Comparison of ENCODE assay signal across 21 cellular contexts in genomic region chr18:57242285-57242684, GRCh38.
A peak's percentile ranks its signal among the peaks of the same experiment; 100 is the strongest.
DNase-seq lines count a peak whose midpoint lies in the region; ATAC-seq and TF ChIP-seq lines count a peak whose summit lies in the region.
"Had no signal": no experiment of that assay in that cellular context is flagged by ENCODE, and none has a peak within 500 bp of the region (broad histone marks: within the 10 kb centered on the region; RNA-seq: fewer than 3 reads in every experiment).

No MANE protein-coding gene starts in this region.

- WGBS in SK-N-SH (ENCODE audit: low lambda C conversion rate) = 44% methylated on average over 2 of the region's 2 CpGs

- H3K4me3 ChIP-seq in SK-N-SH (ENCODE audit: low read depth in 2 of 2, low read length in 1 of 2) = no peak overlapping the region
- H3K4me3 ChIP-seq: BLaER1 had no signal

- no peak for DNase-seq in SK-N-SH
- DNase-seq in NCI-H2029 treated with DMSO at 0.1 percent for 48 hours (lab: John Stamatoyannopoulos, UW) = peak; percentile 26
- DNase-seq in left lobe of liver (ENCODE audit: low spot score) = peak; percentile 78
- no peak for DNase-seq in iPS-NIHi7 (ENCODE audit: extremely low spot score)
- DNase-seq in activated T-cell treated with anti-CD3 and anti-CD28 coated beads, Interleukin-2, amount 50 U/mL, for 48 hours = no peak
- no peak for DNase-seq in stimulated activated CD8-positive, alpha-beta memory T cell treated with anti-CD3 and anti-CD28 coated beads, Interleukin-4, amount 100 ng/mL, for 48 hours
- DNase-seq: ACHN; CD8-positive, alpha-beta T cell; GDM1; KBM-7; NCI-H1092 treated with DMSO at 0.1 percent for 48 hours; NCI-H1436 treated with DMSO at 0.1 percent for 48 hours; NCI-H2081 treated with DMSO at 0.1 percent for 48 hours; NCI-H2171 treated with DMSO at 0.1 percent for 48 hours; NCI-H446; NCI-H526 had no signal

- H3K27ac ChIP-seq in SK-N-SH (ENCODE audit: low read depth in 2 of 2, low read length in 1 of 2) = no peak overlapping the region
- H3K27ac ChIP-seq: 22Rv1, BLaER1 had no signal

- no peak for TF ChIP-seq CTCF in SK-N-SH (IDR thresholded peaks at IDR 0.05)

- no peaks in the 10 kb centered on the region for H3K79me2 ChIP-seq in SK-N-SH (ENCODE audit: insufficient read depth)

- no peak for TF ChIP-seq EP300 in SK-N-SH (IDR thresholded peaks at IDR 0.05; ENCODE audit: borderline replicate concordance in 1 of 2, low read depth in 1 of 2, low read length in 1 of 2)

- POLR2A ChIA-PET in SK-N-SH (lab: Yijun Ruan, JAX) = no interaction called here

- ATAC-seq in SK-N-SH treated with all-trans-retinoic acid at 6 μM for 48 hours (no peak), left lobe of liver (peak; percentile 90), HG03565 (IDR thresholded peaks at IDR 0.05; ENCODE audit: unreplicated experiment) (no peak)
- ATAC-seq: CD8-positive, alpha-beta T cell; Right ventricle myocardium inferior had no signal

- peaks cover 0 to 3% of the 10 kb centered on the region in 2 experiments; a peak in 1 of 4 replicates for H3K4me1 ChIP-seq in SK-N-SH (ENCODE audit: control insufficient read depth in 1 of 2, insufficient read depth in 2 of 2, low read depth in 1 of 2, low read length in 1 of 2)
- H3K4me1 ChIP-seq: BLaER1 had no signal

- H2AFZ ChIP-seq in SK-N-SH (ENCODE audit: low read depth) = no peak overlapping the region

- H3K27me3 ChIP-seq in SK-N-SH (ENCODE audit: insufficient read depth) = no peaks in the 10 kb centered on the region
- H3K27me3 ChIP-seq: BLaER1 had no signal

- no peaks in the 10 kb centered on the region for H3F3A ChIP-seq in SK-N-SH (replicated peaks; ENCODE audit: insufficient read depth)

- no peaks in the 10 kb centered on the region for H3K9me3 ChIP-seq in SK-N-SH
- H3K9me3 ChIP-seq: BLaER1 had no signal

- H3K36me3 ChIP-seq in SK-N-SH (replicated peaks in 1 of 2; ENCODE audit: control insufficient read depth in 1 of 2, insufficient read depth in 2 of 2, low read length in 1 of 2) = no peaks in the 10 kb centered on the region
- H3K36me3 ChIP-seq: BLaER1 had no signal

- no peaks in the 10 kb centered on the region for H3K9me2 ChIP-seq in SK-N-SH

- no peak overlapping the region for H3K4me2 ChIP-seq in SK-N-SH
- H3K4me2 ChIP-seq: BLaER1 had no signal

- CTCF ChIA-PET in SK-N-SH (lab: Yijun Ruan, JAX) = interaction anchor here (0.8 to 1.3 kb wide), 2 partner anchors 196 to 203 kb away, joined by 4 read pairs; no protein-coding TSS in a partner anchor

- TF ChIP-seq RAD21 in SK-N-SH (IDR thresholded peaks at IDR 0.05; ENCODE audit: low read length) = no peak

- H3K9ac ChIP-seq in SK-N-SH = no peak overlapping the region
- H3K9ac ChIP-seq: BLaER1 had no signal

- H4K20me1 ChIP-seq in SK-N-SH (ENCODE audit: insufficient read depth) = no peaks in the 10 kb centered on the region
- H4K20me1 ChIP-seq: BLaER1 had no signal

TF ChIP-seq in SK-N-SH, 30 proteins besides CTCF, POLR2A, EP300 and RAD21:
- TF ChIP-seq FOXJ3 (CRISPR knock-in tag; IDR thresholded peaks at IDR 0.05) = no peak
- 0 out of 2 replicates have a peak, but pooled peaks have one; percentile 37 for TF ChIP-seq GATA2 (CRISPR knock-in tag; IDR thresholded peaks at IDR 0.05)

TF ChIP-seq in SK-N-SH treated with all-trans-retinoic acid at 6 μM for 48 hours, 23 proteins besides CTCF, POLR2A, EP300 and RAD21:
- TF ChIP-seq ZFP3 (CRISPR knock-in tag; IDR thresholded peaks at IDR 0.05) = no peak
- TF ChIP-seq ISL1 (CRISPR knock-in tag; IDR thresholded peaks at IDR 0.05) = no peak

Comparison
In these comparisons a context has a peak if more than half of its experiments do, and no peak if none do; other contexts are left out.
1. DNase-seq: peak in NCI-H2029 treated with DMSO at 0.1 percent for 48 hours (single experiment) and left lobe of liver (single experiment); none in SK-N-SH (single experiment), iPS-NIHi7 (single experiment), activated T-cell treated with anti-CD3 and anti-CD28 coated beads, Interleukin-2, amount 50 U/mL, for 48 hours (0 of 2) and stimulated activated CD8-positive, alpha-beta memory T cell treated with anti-CD3 and anti-CD28 coated beads, Interleukin-4, amount 100 ng/mL, for 48 hours (single experiment).